ENCODE assay signal across 2 cellular contexts in the genomic region with DNA sequence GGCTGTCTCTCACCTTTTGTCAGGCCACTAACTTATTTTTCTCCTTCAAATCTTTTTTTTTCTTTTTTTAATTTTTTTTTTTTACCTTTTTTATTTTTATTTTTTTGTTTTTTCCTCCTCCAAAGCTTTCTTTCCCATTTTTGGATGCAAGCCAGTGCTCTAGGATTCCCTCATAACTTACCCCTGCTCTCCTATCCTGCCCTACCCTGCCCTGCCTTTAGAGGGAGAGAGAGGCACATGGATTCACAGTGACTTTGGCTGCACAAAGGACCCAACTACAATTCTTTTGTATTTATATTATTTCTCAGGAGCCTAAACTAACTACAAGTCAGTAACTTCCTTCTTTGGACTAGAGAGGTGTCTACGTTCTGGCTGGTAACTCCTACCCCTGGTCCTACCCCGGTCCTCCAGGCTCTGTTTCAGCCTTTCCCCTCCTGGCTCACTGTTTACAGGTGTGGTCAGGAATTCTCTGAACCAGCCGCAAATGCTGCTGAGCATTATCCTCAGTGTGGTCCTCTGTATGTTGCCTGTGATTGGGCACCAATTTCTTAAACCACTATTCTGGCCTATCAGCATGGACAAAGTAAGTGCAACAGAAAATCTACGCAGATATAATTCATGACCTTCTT.
TF ChIP-seq lines count a peak whose summit lies in the region.

No MANE protein-coding gene starts in this region.

TF ChIP-seq in HCT116, 20 proteins besides CTCF, POLR2A, EP300 and RAD21:
- TF ChIP-seq SIN3A (IDR thresholded peaks at IDR 0.05; ENCODE audit: low read depth) (no peak), TCF7L2 (IDR thresholded peaks at IDR 0.05; ENCODE audit: borderline replicate concordance, extremely low read depth, insufficient read depth, insufficient read length) (no peak), FOSL1 (IDR thresholded peaks at IDR 0.05; ENCODE audit: low read depth) (no peak), ZBTB33 (IDR thresholded peaks at IDR 0.05; ENCODE audit: extremely low read depth, insufficient replicate concordance, low read length) (no peak), SRF (IDR thresholded peaks at IDR 0.05; ENCODE audit: low read depth) (no peak), SP1 (IDR thresholded peaks at IDR 0.05; ENCODE audit: low read depth) (no peak), JUND (IDR thresholded peaks at IDR 0.05) (no peak), EZH2phosphoT487 (IDR thresholded peaks at IDR 0.05; ENCODE audit: borderline replicate concordance) (no peak), ZNF274 (IDR thresholded peaks at IDR 0.05; ENCODE audit: low read depth, low read length) (no peak), YY1 (IDR thresholded peaks at IDR 0.05; ENCODE audit: extremely low read depth, insufficient replicate concordance, low read depth, low read length) (no peak), ZFX (IDR thresholded peaks at IDR 0.05) (no peak), POLR2AphosphoS5 (IDR thresholded peaks at IDR 0.05; ENCODE audit: low read depth, low read length) (no peak), CEBPB (IDR thresholded peaks at IDR 0.05; ENCODE audit: low read depth) (no peak), ELF1 (IDR thresholded peaks at IDR 0.05; ENCODE audit: borderline replicate concordance, low read depth) (no peak), ATF3 (IDR thresholded peaks at IDR 0.05) (no peak)
- TF ChIP-seq, protein P1, sequence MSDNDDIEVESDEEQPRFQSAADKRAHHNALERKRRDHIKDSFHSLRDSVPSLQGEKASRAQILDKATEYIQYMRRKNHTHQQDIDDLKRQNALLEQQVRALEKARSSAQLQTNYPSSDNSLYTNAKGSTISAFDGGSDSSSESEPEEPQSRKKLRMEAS (IDR thresholded peaks at IDR 0.05) = no peak
- TF ChIP-seq, protein P2, sequence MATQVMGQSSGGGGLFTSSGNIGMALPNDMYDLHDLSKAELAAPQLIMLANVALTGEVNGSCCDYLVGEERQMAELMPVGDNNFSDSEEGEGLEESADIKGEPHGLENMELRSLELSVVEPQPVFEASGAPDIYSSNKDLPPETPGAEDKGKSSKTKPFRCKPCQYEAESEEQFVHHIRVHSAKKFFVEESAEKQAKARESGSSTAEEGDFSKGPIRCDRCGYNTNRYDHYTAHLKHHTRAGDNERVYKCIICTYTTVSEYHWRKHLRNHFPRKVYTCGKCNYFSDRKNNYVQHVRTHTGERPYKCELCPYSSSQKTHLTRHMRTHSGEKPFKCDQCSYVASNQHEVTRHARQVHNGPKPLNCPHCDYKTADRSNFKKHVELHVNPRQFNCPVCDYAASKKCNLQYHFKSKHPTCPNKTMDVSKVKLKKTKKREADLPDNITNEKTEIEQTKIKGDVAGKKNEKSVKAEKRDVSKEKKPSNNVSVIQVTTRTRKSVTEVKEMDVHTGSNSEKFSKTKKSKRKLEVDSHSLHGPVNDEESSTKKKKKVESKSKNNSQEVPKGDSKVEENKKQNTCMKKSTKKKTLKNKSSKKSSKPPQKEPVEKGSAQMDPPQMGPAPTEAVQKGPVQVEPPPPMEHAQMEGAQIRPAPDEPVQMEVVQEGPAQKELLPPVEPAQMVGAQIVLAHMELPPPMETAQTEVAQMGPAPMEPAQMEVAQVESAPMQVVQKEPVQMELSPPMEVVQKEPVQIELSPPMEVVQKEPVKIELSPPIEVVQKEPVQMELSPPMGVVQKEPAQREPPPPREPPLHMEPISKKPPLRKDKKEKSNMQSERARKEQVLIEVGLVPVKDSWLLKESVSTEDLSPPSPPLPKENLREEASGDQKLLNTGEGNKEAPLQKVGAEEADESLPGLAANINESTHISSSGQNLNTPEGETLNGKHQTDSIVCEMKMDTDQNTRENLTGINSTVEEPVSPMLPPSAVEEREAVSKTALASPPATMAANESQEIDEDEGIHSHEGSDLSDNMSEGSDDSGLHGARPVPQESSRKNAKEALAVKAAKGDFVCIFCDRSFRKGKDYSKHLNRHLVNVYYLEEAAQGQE (IDR thresholded peaks at IDR 0.05; ENCODE audit: low read depth) = no peak

TF ChIP-seq in HepG2, 621 proteins besides CTCF, POLR2A, EP300 and RAD21:
- TF ChIP-seq ZNF839 (CRISPR knock-in tag; IDR thresholded peaks at IDR 0.05; ENCODE audit: borderline replicate concordance) = no peak
- no peak for TF ChIP-seq ZFP62 (CRISPR knock-in tag; IDR thresholded peaks at IDR 0.05)
- TF ChIP-seq STAG1 (CRISPR knock-in tag; IDR thresholded peaks at IDR 0.05) = peak; percentile 87
- peak; percentile 43; the same call in 1 of the 2 replicates for TF ChIP-seq ZSCAN25 (CRISPR knock-in tag; IDR thresholded peaks at IDR 0.05)
- TF ChIP-seq TBL1XR1 (IDR thresholded peaks at IDR 0.05; ENCODE audit: borderline replicate concordance, low read length, partially characterized antibody) = peak; percentile 20
- peak; percentile 87 for TF ChIP-seq SMC3 (IDR thresholded peaks at IDR 0.05; ENCODE audit: low read length)
- TF ChIP-seq TARDBP (CRISPR knock-in tag; IDR thresholded peaks at IDR 0.05) = no peak
